ENCODE assay signal across 23 cellular contexts in the genomic region with DNA sequence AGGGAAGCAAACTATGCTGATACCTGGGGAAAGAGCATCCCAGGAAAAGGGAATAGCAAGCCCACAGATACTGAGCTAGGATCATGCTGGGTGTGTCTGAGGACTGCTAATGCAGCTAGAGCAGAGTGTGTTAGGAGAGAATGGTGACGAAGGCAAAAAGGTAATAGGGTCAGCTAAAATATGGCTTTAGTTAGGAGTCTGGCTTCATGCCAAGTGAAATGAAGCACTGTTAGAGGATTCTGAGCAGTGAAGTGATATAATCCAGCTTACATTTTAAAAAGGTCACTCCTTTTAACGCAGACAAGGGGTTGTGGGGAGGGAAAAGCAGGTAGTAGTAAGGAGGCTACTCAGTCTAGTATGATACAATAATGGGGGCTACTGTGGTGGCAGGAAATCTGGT.
"Had no signal": no experiment of that assay in that cellular context is flagged by ENCODE, and none has a peak within 500 bp of the region (broad histone marks: within the 10 kb centered on the region; RNA-seq: fewer than 3 reads in every experiment).

No MANE protein-coding gene starts in this region.

- H3K27me3 ChIP-seq: esophagus squamous epithelium, gastroesophageal sphincter, neutrophil, ovary had no signal

- H3K9me3 Mint-ChIP-seq: activated T-cell treated with anti-CD3 and anti-CD28 coated beads, Interleukin-2, amount 50 U/mL, for 24 hours; activated T-helper 17 cell treated with anti-CD3 and anti-CD28 coated beads, Interleukin-2, amount 50 U/mL, for 72 hours; endodermal cell; natural killer cell; WTC11 had no signal

- H3K27ac ChIP-seq: esophagus squamous epithelium, gastroesophageal sphincter, neutrophil, ovary, psoas muscle had no signal

- DNase-seq: activated T-cell treated with anti-CD3 and anti-CD28 coated beads, Interleukin-2, amount 50 U/mL, for 24 hours; amniotic stem cell; cerebellar nuclear complex; cortex of kidney; endodermal cell; esophagus squamous epithelium; hypothalamus; left ventricle myocardium superior; mammary epithelial cell; midbrain; natural killer cell; ovary; psoas muscle; right cardiac atrium; stimulated activated CD4-positive, alpha-beta T cell treated with anti-CD3 and anti-CD28 coated beads, Interleukin-12 subunit alpha, Interleukin-12 subunit beta, amount 100 ng/mL, for 4 hours; stimulated activated CD4-positive, alpha-beta T cell treated with anti-CD3 and anti-CD28 coated beads, Interleukin-4, amount 100 ng/mL, for 4 hours; stimulated activated naive CD8-positive, alpha-beta T cell treated with anti-CD3 and anti-CD28 coated beads, Interleukin-15, Interleukin-2, amounts not matched to agents 100 U/mL and 50 U/mL, for 24 hours; T1000 had no signal

- H3K9me3 ChIP-seq: esophagus squamous epithelium, gastroesophageal sphincter, neutrophil, ovary, psoas muscle had no signal

- H3K27ac Mint-ChIP-seq: activated naive CD8-positive, alpha-beta T cell; activated T-cell treated with anti-CD3 and anti-CD28 coated beads, Interleukin-2, amount 50 U/mL, for 24 hours; activated T-helper 17 cell treated with anti-CD3 and anti-CD28 coated beads, Interleukin-2, amount 50 U/mL, for 72 hours; endodermal cell; natural killer cell; WTC11 had no signal

- H3K4me3 Mint-ChIP-seq: activated naive CD8-positive, alpha-beta T cell; activated T-cell treated with anti-CD3 and anti-CD28 coated beads, Interleukin-2, amount 50 U/mL, for 24 hours; activated T-helper 17 cell treated with anti-CD3 and anti-CD28 coated beads, Interleukin-2, amount 50 U/mL, for 72 hours; endodermal cell; natural killer cell; WTC11 had no signal

- H3K27me3 Mint-ChIP-seq: activated naive CD8-positive, alpha-beta T cell; activated T-cell treated with anti-CD3 and anti-CD28 coated beads, Interleukin-2, amount 50 U/mL, for 24 hours; activated T-helper 17 cell treated with anti-CD3 and anti-CD28 coated beads, Interleukin-2, amount 50 U/mL, for 72 hours had no signal

- H3K36me3 ChIP-seq: ovary had no signal

- H3K4me1 Mint-ChIP-seq: activated T-helper 17 cell treated with anti-CD3 and anti-CD28 coated beads, Interleukin-2, amount 50 U/mL, for 72 hours; endodermal cell; WTC11 had no signal

- H3K4me1 ChIP-seq: esophagus squamous epithelium, psoas muscle had no signal

- H3K4me3 ChIP-seq: esophagus squamous epithelium, gastroesophageal sphincter, ovary, psoas muscle had no signal

- ATAC-seq: activated T-helper 17 cell treated with anti-CD3 and anti-CD28 coated beads, Interleukin-2, amount 50 U/mL, for 72 hours; gastroesophageal sphincter; left ventricle myocardium superior; natural killer cell; psoas muscle; right cardiac atrium; stimulated activated naive CD8-positive, alpha-beta T cell treated with anti-CD3 and anti-CD28 coated beads, Interleukin-15, Interleukin-2, amounts not matched to agents 100 U/mL and 50 U/mL, for 24 hours; WTC11 had no signal
